ENCODE assay signal across 8 cellular contexts in the genomic region with DNA sequence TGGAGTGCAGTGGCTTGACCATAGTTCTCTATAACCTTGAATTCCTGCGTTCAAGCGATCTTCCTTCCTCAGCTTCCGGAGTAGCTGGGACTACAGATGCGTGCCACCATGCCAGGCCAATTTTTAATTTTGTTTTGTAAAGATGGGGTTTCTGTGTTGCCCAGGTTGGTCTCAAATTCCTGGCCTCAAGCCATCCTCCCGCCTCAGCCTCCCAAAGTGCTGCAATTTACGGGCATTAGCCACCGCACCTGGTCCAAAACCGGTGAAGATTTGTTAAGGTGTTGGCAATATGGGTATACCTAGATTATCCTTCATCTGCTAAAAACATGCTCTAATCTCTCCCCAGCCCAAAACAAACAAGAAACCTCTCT. TPM values are rescaled to one million over a fixed set of nuclear protein-coding genes. Genes with fewer than 3 reads are reported as not detected.
A peak's percentile ranks its signal among the peaks of the same experiment; 100 is the strongest.
DNase-seq lines count a peak whose midpoint lies in the region; ATAC-seq and TF ChIP-seq lines count a peak whose summit lies in the region.

No MANE protein-coding gene starts in this region.

- peaks cover 2% of the 10 kb centered on the region for H3K27me3 Mint-ChIP-seq in endothelial cell (ENCODE audit: unreplicated experiment)

- H3K4me3 Mint-ChIP-seq in endothelial cell (ENCODE audit: unreplicated experiment) = peak overlapping the region; percentile 72

- no peak for TF ChIP-seq CTCF in AG10803 (conservative IDR thresholded peaks at IDR 0.05; ENCODE audit: low read length)
- no peak for TF ChIP-seq CTCF in endothelial cell (IDR thresholded peaks at IDR 0.05; ENCODE audit: unreplicated experiment)
- no peak for TF ChIP-seq CTCF in GM13976 (IDR thresholded peaks at IDR 0.05; ENCODE audit: borderline replicate concordance, control extremely low read depth, extremely low read depth, insufficient read depth, missing control alignments)

- H3K9me3 ChIP-seq in Karpas-422 (ENCODE audit: low read length) (no peaks in the 10 kb centered on the region), neuron (ENCODE audit: low read length) (no peaks in the 10 kb centered on the region)

- peak overlapping the region; percentile 84 for H3K4me2 ChIP-seq in Karpas-422 (ENCODE audit: low read depth, low read length, poor library complexity, severe bottlenecking)

- H3K36me3 ChIP-seq in Karpas-422 (ENCODE audit: insufficient read depth, low read length) (no peaks in the 10 kb centered on the region), neuron (ENCODE audit: insufficient read depth, low read length) (no peaks in the 10 kb centered on the region)

- H3K4me1 ChIP-seq in Karpas-422 (ENCODE audit: low read length) (peaks cover 36% of the 10 kb centered on the region), neuron (ENCODE audit: insufficient read depth, low read length) (peaks cover 22% of the 10 kb centered on the region)

- H3K9me2 ChIP-seq in Karpas-422 (replicated peaks; ENCODE audit: insufficient read depth, low read length) = no peaks in the 10 kb centered on the region

- H4K20me1 ChIP-seq in Karpas-422 (ENCODE audit: insufficient read depth, low read depth, low read length) = peaks cover 7% of the 10 kb centered on the region; the same call in 1 of the 2 replicates

- peak overlapping the region; percentile 96 for H3K4me3 ChIP-seq in AG10803 (ENCODE audit: low read length)
- H3K4me3 ChIP-seq in Karpas-422 (ENCODE audit: low read length) = peak overlapping the region; percentile 76
- H3K4me3 ChIP-seq in neuron (ENCODE audit: low read length) = peak overlapping the region; percentile 66

- H3K79me2 ChIP-seq in Karpas-422 (ENCODE audit: low read length) = peaks cover 30% of the 10 kb centered on the region

- H3K4me1 Mint-ChIP-seq in endothelial cell (ENCODE audit: unreplicated experiment) = peaks cover 14% of the 10 kb centered on the region

- H3K27ac Mint-ChIP-seq in endothelial cell (ENCODE audit: unreplicated experiment) = no peak overlapping the region

- no peak for ATAC-seq in HG03196 (IDR thresholded peaks at IDR 0.05; ENCODE audit: unreplicated experiment)

- H3K27ac ChIP-seq in Karpas-422 (ENCODE audit: low read length) = peak overlapping the region; percentile 76

- in situ Hi-C loops in GM13976 (cut with MboI; ENCODE audit: low sequenced_read_pairs, unreplicated experiment) = no loop called here

- peak overlapping the region; percentile 75 for H3K9ac ChIP-seq in Karpas-422 (ENCODE audit: low read length)

- no peaks in the 10 kb centered on the region for H3K36me3 Mint-ChIP-seq in endothelial cell (ENCODE audit: low read depth, unreplicated experiment)

- H2AFZ ChIP-seq in Karpas-422 (ENCODE audit: low read length) = no peak overlapping the region
- H2AFZ ChIP-seq in neuron (ENCODE audit: low read depth, low read length) = peak overlapping the region; percentile 57

- H3K9me3 Mint-ChIP-seq in endothelial cell (ENCODE audit: unreplicated experiment) = no peaks in the 10 kb centered on the region

- H3K27me3 ChIP-seq in Karpas-422 (ENCODE audit: low read length) (no peaks in the 10 kb centered on the region), neuron (ENCODE audit: insufficient read depth, low read length) (no peaks in the 10 kb centered on the region)

- DNase-seq in AG10803 (ENCODE audit: low read depth) (no peak), Karpas-422 (no peak), endothelial cell (ENCODE audit: low spot score) (no peak), GDM1 (lab: John Stamatoyannopoulos, UW) (no peak), GM13976 (ENCODE audit: low spot score) (no peak), dedifferentiated amniotic fluid mesenchymal stem cell (ENCODE audit: extremely low spot score) (no peak)

RNA-seq across cellular contexts. Expression of a gene that starts 1.3 kb away (rescaled TPM):
- 10.7 and 18.4 TPM in 2 replicates for total RNA-seq in Karpas-422 (2014; rRNA removed; shearing (Covaris generic); ENCODE audit: low replicate concordance)
- total RNA-seq in endothelial cell (ENCODE audit: unreplicated experiment) = 17.1 TPM
